In genomic region chr9:90795084-90795483, GRCh38 we compare ENCODE assay signal across 18 cellular contexts. TPM values are rescaled to one million over a fixed set of nuclear protein-coding genes. Genes with fewer than 3 reads are reported as not detected.
A peak's percentile ranks its signal among the peaks of the same experiment; 100 is the strongest.
DNase-seq lines count a peak whose midpoint lies in the region; ATAC-seq and TF ChIP-seq lines count a peak whose summit lies in the region.
"Had no signal": no experiment of that assay in that cellular context is flagged by ENCODE, and none has a peak within 500 bp of the region (broad histone marks: within the 10 kb centered on the region; RNA-seq: fewer than 3 reads in every experiment).

No MANE protein-coding gene starts in this region.

- H3K27ac Mint-ChIP-seq in activated B cell treated with CpG ODN at 0.5 μM for 24 hours (peak overlapping the region; percentile 82), type B pancreatic cell (no peak overlapping the region)
- peak overlapping the region; percentile 77 for H3K27ac Mint-ChIP-seq in stimulated activated memory B cell treated with anti-CD40 and anti-IgM and Interleukin-4, amounts not matched to agents 10 μg/mL and 1 μg/mL and 100 μg/mL, for 72 hours
- H3K27ac Mint-ChIP-seq: activated naive CD4-positive, alpha-beta T cell treated with anti-CD3 and anti-CD28 coated beads for 36 hours; T-helper 1 cell treated with Interleukin-12 subunit alpha and Interleukin-12 subunit beta and Interleukin-4 antibody, amounts not matched to agents 30 μg/mL and 1 μg/mL, for 36 hours had no signal

- peak; percentile 39 for ATAC-seq in GM18907 (IDR thresholded peaks at IDR 0.05; ENCODE audit: unreplicated experiment)
- peak; percentile 39 for ATAC-seq in HG03342 (IDR thresholded peaks at IDR 0.05; ENCODE audit: unreplicated experiment)
- ATAC-seq in activated B cell treated with CpG ODN at 0.5 μM for 24 hours (ENCODE audit: low read depth) = peak; percentile 20
- ATAC-seq in stimulated activated memory B cell treated with anti-CD40 and anti-IgM and Interleukin-4, amounts not matched to agents 10 μg/mL and 1 μg/mL and 100 μg/mL, for 72 hours = peak; percentile 57
- no peak for ATAC-seq in HG03565 (IDR thresholded peaks at IDR 0.05; ENCODE audit: unreplicated experiment)

- H3K9me3 Mint-ChIP-seq in activated B cell treated with CpG ODN at 0.5 μM for 24 hours (peaks cover 4% of the 10 kb centered on the region), type B pancreatic cell (peaks cover 3% of the 10 kb centered on the region)
- H3K9me3 Mint-ChIP-seq in stimulated activated memory B cell treated with anti-CD40 and anti-IgM and Interleukin-4, amounts not matched to agents 10 μg/mL and 1 μg/mL and 100 μg/mL, for 72 hours = peaks cover 7% of the 10 kb centered on the region
- H3K9me3 Mint-ChIP-seq: T-helper 1 cell treated with Interleukin-12 subunit alpha and Interleukin-12 subunit beta and Interleukin-4 antibody, amounts not matched to agents 30 μg/mL and 1 μg/mL, for 36 hours had no signal

- H3K4me1 Mint-ChIP-seq in activated B cell treated with CpG ODN at 0.5 μM for 24 hours = peaks cover 70% of the 10 kb centered on the region
- peaks cover 61% of the 10 kb centered on the region for H3K4me1 Mint-ChIP-seq in stimulated activated memory B cell treated with anti-CD40 and anti-IgM and Interleukin-4, amounts not matched to agents 10 μg/mL and 1 μg/mL and 100 μg/mL, for 72 hours
- H3K4me1 Mint-ChIP-seq in type B pancreatic cell (ENCODE audit: unreplicated experiment) = no peaks in the 10 kb centered on the region

- peak overlapping the region; percentile 41 for H3K4me3 Mint-ChIP-seq in activated B cell treated with CpG ODN at 0.5 μM for 24 hours
- no peak overlapping the region for H3K4me3 Mint-ChIP-seq in stimulated activated memory B cell treated with anti-CD40 and anti-IgM and Interleukin-4, amounts not matched to agents 10 μg/mL and 1 μg/mL and 100 μg/mL, for 72 hours
- H3K4me3 Mint-ChIP-seq in type B pancreatic cell = no peak overlapping the region
- H3K4me3 Mint-ChIP-seq: activated naive CD4-positive, alpha-beta T cell treated with anti-CD3 and anti-CD28 coated beads for 36 hours; T-helper 1 cell treated with Interleukin-12 subunit alpha and Interleukin-12 subunit beta and Interleukin-4 antibody, amounts not matched to agents 30 μg/mL and 1 μg/mL, for 36 hours had no signal

- H3K27me3 Mint-ChIP-seq in activated B cell treated with CpG ODN at 0.5 μM for 24 hours (no peaks in the 10 kb centered on the region), type B pancreatic cell (peaks cover 20% of the 10 kb centered on the region)
- no peaks in the 10 kb centered on the region for H3K27me3 Mint-ChIP-seq in stimulated activated memory B cell treated with anti-CD40 and anti-IgM and Interleukin-4, amounts not matched to agents 10 μg/mL and 1 μg/mL and 100 μg/mL, for 72 hours

- intact Hi-C loops in activated B cell treated with CpG ODN at 0.5 μM for 24 hours (cut with micrococcal nuclease) = loop anchor here (1.0 to 10.0 kb wide), 2 partner anchors 9 to 1090 kb away; no protein-coding TSS in a partner anchor

- CTCF ChIA-PET in activated B cell treated with CpG ODN at 0.5 μM for 24 hours (lab: Charles Lee) = no interaction called here

- DNase-seq in activated B cell treated with CpG ODN at 0.5 μM for 24 hours = no peak
- no peak for DNase-seq in mucosa of gallbladder (ENCODE audit: low spot score)
- no peak for DNase-seq in type B pancreatic cell (ENCODE audit: extremely low spot score, unreplicated experiment)
- DNase-seq in NCI-H2029 (lab: John Stamatoyannopoulos, UW) = no peak
- DNase-seq: activated CD4-positive, alpha-beta T cell treated with anti-CD3 and anti-CD28 coated beads for 1 hour; activated naive CD4-positive, alpha-beta T cell treated with anti-CD3 and anti-CD28 coated beads for 36 hours; C1 segment of cervical spinal cord; DND-41; esophagus squamous epithelium; NCI-H82; right lobe of liver; stimulated activated CD4-positive, alpha-beta T cell treated with anti-CD3 and anti-CD28 coated beads, Interleukin-2, amount 100 ng/mL, for 48 hours had no signal

- TF ChIP-seq CTCF in activated B cell treated with CpG ODN at 0.5 μM for 24 hours (IDR thresholded peaks at IDR 0.05) (no peak), type B pancreatic cell (conservative IDR thresholded peaks at IDR 0.05) (no peak)

- POLR2A ChIA-PET in activated B cell treated with CpG ODN at 0.5 μM for 24 hours (lab: Charles Lee) = interaction anchor here (0.6 to 3.2 kb wide), 5 partner anchors 12 to 1357 kb away, joined by 3 to 17 read pairs (median 6); no protein-coding TSS in a partner anchor

- H3K36me3 Mint-ChIP-seq in activated B cell treated with CpG ODN at 0.5 μM for 24 hours (ENCODE audit: low read depth) (no peaks in the 10 kb centered on the region), type B pancreatic cell (no peaks in the 10 kb centered on the region)
- H3K36me3 Mint-ChIP-seq in stimulated activated memory B cell treated with anti-CD40 and anti-IgM and Interleukin-4, amounts not matched to agents 10 μg/mL and 1 μg/mL and 100 μg/mL, for 72 hours = peaks cover 5% of the 10 kb centered on the region

RNA-seq across cellular contexts. Expression of gene SYK, which starts 6.5 kb away (rescaled TPM):
- 222 and 237 TPM in 2 replicates for total RNA-seq in activated B cell treated with CpG ODN at 0.5 μM for 24 hours
- 42.9 TPM for total RNA-seq in mucosa of gallbladder
- 13.0 and 22.6 TPM in 2 replicates for total RNA-seq in type B pancreatic cell (ENCODE audit: low replicate concordance)
- total RNA-seq: M059J had no signal
